In genomic region chr4:3074846-3075651, GRCh38 we compare ENCODE assay signal across 8 cellular contexts. TPM values are rescaled to one million over a fixed set of nuclear protein-coding genes. Genes with fewer than 3 reads are reported as not detected.
A peak's percentile ranks its signal among the peaks of the same experiment; 100 is the strongest.
DNase-seq lines count a peak whose midpoint lies in the region; ATAC-seq and TF ChIP-seq lines count a peak whose summit lies in the region.

No MANE protein-coding gene starts in this region.

- H3K9me3 Mint-ChIP-seq in activated T-helper 2 cell treated with anti-CD3 and anti-CD28 coated beads, Interferon-gamma antibody, Interleukin-2, Interleukin-4, amounts not matched to agents 10 μg/mL and 5 μg/mL and 100 μg/mL, durations not matched to agents 14 hours and 24 hours and 36 hours = no peaks in the 10 kb centered on the region
- no peaks in the 10 kb centered on the region for H3K9me3 Mint-ChIP-seq in neural progenitor cell

- H4K20me1 ChIP-seq in neural progenitor cell (ENCODE audit: low read depth) = peaks cover 45% of the 10 kb centered on the region

- no peaks in the 10 kb centered on the region for H3K27me3 Mint-ChIP-seq in activated T-helper 2 cell treated with anti-CD3 and anti-CD28 coated beads, Interferon-gamma antibody, Interleukin-2, Interleukin-4, amounts not matched to agents 10 μg/mL and 5 μg/mL and 100 μg/mL, durations not matched to agents 14 hours and 24 hours and 36 hours (ENCODE audit: low read depth)
- H3K27me3 Mint-ChIP-seq in neural progenitor cell (ENCODE audit: insufficient read depth, low read depth) = peaks cover 8% of the 10 kb centered on the region

- intact Hi-C loops in activated T-helper 2 cell treated with anti-CD3 and anti-CD28 coated beads, Interferon-gamma antibody, Interleukin-2, Interleukin-4, amounts not matched to agents 10 μg/mL and 5 μg/mL and 100 μg/mL, durations not matched to agents 14 hours and 24 hours and 36 hours (cut with micrococcal nuclease) = loop anchor here (1.0 to 10.0 kb wide), 6 partner anchors 28 to 1360 kb away; partner anchors contain the start of genes GRK4, NOP14 and SLBP
- intact Hi-C loops in tibial artery (cut with DNase I; ENCODE audit: low total_unique reads) = no loop called here

- H3K36me3 ChIP-seq in neural progenitor cell (no peaks in the 10 kb centered on the region), tibial artery (no peaks in the 10 kb centered on the region)

- H3K4me3 ChIP-seq in fibroblast of pulmonary artery (replicated peaks; ENCODE audit: low read depth, low read length) = peak overlapping the region; percentile 91
- peak overlapping the region; percentile 95 for H3K4me3 ChIP-seq in neural progenitor cell
- peak overlapping the region; percentile 65 to 92 for H3K4me3 ChIP-seq in tibial artery

- peak overlapping the region; percentile 94 for H2AFZ ChIP-seq in neural progenitor cell (replicated peaks)

- ATAC-seq in GM18498 (IDR thresholded peaks at IDR 0.05; ENCODE audit: unreplicated experiment) = peak; percentile 11

- peaks cover 51% of the 10 kb centered on the region for H3K79me2 ChIP-seq in neural progenitor cell (ENCODE audit: low read depth)

- H3K9me3 ChIP-seq in neural progenitor cell (ENCODE audit: low read depth) (no peaks in the 10 kb centered on the region), tibial artery (no peaks in the 10 kb centered on the region)

- H3K4me1 ChIP-seq in neural progenitor cell (peaks cover 16% of the 10 kb centered on the region), tibial artery (peaks cover 0 to 31% (median 18%) of the 10 kb centered on the region in 4 donors)

- peak overlapping the region; percentile 78 for H3K27ac Mint-ChIP-seq in activated T-helper 2 cell treated with anti-CD3 and anti-CD28 coated beads, Interferon-gamma antibody, Interleukin-2, Interleukin-4, amounts not matched to agents 10 μg/mL and 5 μg/mL and 100 μg/mL, durations not matched to agents 14 hours and 24 hours and 36 hours
- H3K27ac Mint-ChIP-seq in neural progenitor cell = peak overlapping the region; percentile 94

- peak overlapping the region; percentile 87 for H3K9ac ChIP-seq in neural progenitor cell

- no peaks in the 10 kb centered on the region for H3K27me3 ChIP-seq in neural progenitor cell
- H3K27me3 ChIP-seq in tibial artery = no peaks in the 10 kb centered on the region

- peak overlapping the region; percentile 89 for H3K27ac ChIP-seq in neural progenitor cell
- peak overlapping the region; percentile 81 to 88 for H3K27ac ChIP-seq in tibial artery

- H3K36me3 Mint-ChIP-seq in activated T-helper 2 cell treated with anti-CD3 and anti-CD28 coated beads, Interferon-gamma antibody, Interleukin-2, Interleukin-4, amounts not matched to agents 10 μg/mL and 5 μg/mL and 100 μg/mL, durations not matched to agents 14 hours and 24 hours and 36 hours (ENCODE audit: low read depth) = peaks cover 13% of the 10 kb centered on the region
- peaks cover 4% of the 10 kb centered on the region for H3K36me3 Mint-ChIP-seq in neural progenitor cell

- TF ChIP-seq CTCF in fibroblast of pulmonary artery (IDR thresholded peaks at IDR 0.05; ENCODE audit: low read length, missing control alignments) (no peak), neural progenitor cell (IDR thresholded peaks at IDR 0.05) (no peak), tibial artery (IDR thresholded peaks at IDR 0.05) (no peak)

- DNase-seq in HUDEP-2 (lab: John Stamatoyannopoulos, UW; ENCODE audit: unreplicated experiment in 76 of 76) (peak in 45 of 76 experiments; percentile 6 to 68 (median 36)), fibroblast of pulmonary artery (ENCODE audit: low read depth) (peak; percentile 53), neural progenitor cell (ENCODE audit: low spot score) (peak; percentile 88), tibial artery (peak; percentile 51 to 73), OCI-M2 (lab: John Stamatoyannopoulos, UW; ENCODE audit: unreplicated experiment) (no peak)
- peak; percentile 33 for DNase-seq in activated T-helper 2 cell treated with anti-CD3 and anti-CD28 coated beads, Interferon-gamma antibody, Interleukin-2, Interleukin-4, amounts not matched to agents 10 μg/mL and 5 μg/mL and 100 μg/mL, durations not matched to agents 14 hours and 24 hours and 36 hours (ENCODE audit: low spot score)

- peaks cover 12% of the 10 kb centered on the region for H3F3A ChIP-seq in neural progenitor cell (ENCODE audit: low read depth)

- peaks cover 22% of the 10 kb centered on the region for H3K4me1 Mint-ChIP-seq in activated T-helper 2 cell treated with anti-CD3 and anti-CD28 coated beads, Interferon-gamma antibody, Interleukin-2, Interleukin-4, amounts not matched to agents 10 μg/mL and 5 μg/mL and 100 μg/mL, durations not matched to agents 14 hours and 24 hours and 36 hours (ENCODE audit: low read depth)
- peaks cover 15% of the 10 kb centered on the region for H3K4me1 Mint-ChIP-seq in neural progenitor cell

- peak overlapping the region; percentile 89 for H3K4me3 Mint-ChIP-seq in activated T-helper 2 cell treated with anti-CD3 and anti-CD28 coated beads, Interferon-gamma antibody, Interleukin-2, Interleukin-4, amounts not matched to agents 10 μg/mL and 5 μg/mL and 100 μg/mL, durations not matched to agents 14 hours and 24 hours and 36 hours (ENCODE audit: low read depth)
- peak overlapping the region; percentile 97 for H3K4me3 Mint-ChIP-seq in neural progenitor cell

- peak overlapping the region; percentile 89 for H3K4me2 ChIP-seq in neural progenitor cell

TF ChIP-seq in PFSK-1, 5 proteins besides CTCF, POLR2A, EP300 and RAD21:
- TF ChIP-seq POLR2AphosphoS5 (IDR thresholded peaks at IDR 0.05; ENCODE audit: low read depth, low read length) (peak; percentile 63; the same call in 1 of the 2 replicates), REST (IDR thresholded peaks at IDR 0.05; ENCODE audit: insufficient read depth in 1 of 2, low read depth in 2 of 2, low read length in 2 of 2) (no peak), SIN3A (IDR thresholded peaks at IDR 0.05; ENCODE audit: borderline replicate concordance, insufficient read depth, low read length) (0 out of 2 replicates have a peak, but pooled peaks have one; percentile 58)

RNA-seq across cellular contexts. Expression of gene HTT, which starts 0.6 kb away (rescaled TPM):
- 24.6 TPM for polyA plus RNA-seq in PFSK-1 (2012; ENCODE audit: insufficient read length, low read depth)
- total RNA-seq in activated T-helper 2 cell treated with anti-CD3 and anti-CD28 coated beads, Interferon-gamma antibody, Interleukin-2, Interleukin-4, amounts not matched to agents 10 μg/mL and 5 μg/mL and 100 μg/mL, durations not matched to agents 14 hours and 24 hours and 36 hours = 65.3 and 71.9 TPM in 2 replicates
- total RNA-seq in neural progenitor cell (ENCODE audit: low replicate concordance) = 38.9 and 40.2 TPM in 2 replicates

RNA-seq across cellular contexts. Expression of gene HTT-AS, which starts 0.7 kb away (rescaled TPM):
- not detected for polyA plus RNA-seq in PFSK-1 (2012; ENCODE audit: insufficient read length, low read depth)
- total RNA-seq in activated T-helper 2 cell treated with anti-CD3 and anti-CD28 coated beads, Interferon-gamma antibody, Interleukin-2, Interleukin-4, amounts not matched to agents 10 μg/mL and 5 μg/mL and 100 μg/mL, durations not matched to agents 14 hours and 24 hours and 36 hours = not detected in 2 replicates
- not detected in 2 replicates for total RNA-seq in neural progenitor cell (ENCODE audit: low replicate concordance)
